Comparison of ENCODE assay signal across 20 cellular contexts in genomic region chr10:22483132-22483531, GRCh38.
DNase-seq lines count a peak whose midpoint lies in the region; ATAC-seq and TF ChIP-seq lines count a peak whose summit lies in the region.
"Had no signal": no experiment of that assay in that cellular context is flagged by ENCODE, and none has a peak within 500 bp of the region (broad histone marks: within the 10 kb centered on the region; RNA-seq: fewer than 3 reads in every experiment).

No MANE protein-coding gene starts in this region.

- H3K9me3 Mint-ChIP-seq in CD8-positive, alpha-beta memory T cell, result no peaks in the 10 kb centered on the region
- H3K9me3 Mint-ChIP-seq in activated naive CD8-positive, alpha-beta T cell treated with anti-CD3 and anti-CD28 coated beads, Interleukin-2, amount 10 ng/mL, durations not matched to agents 7 days and 5 days, result no peaks in the 10 kb centered on the region

- H3K4me1 Mint-ChIP-seq in CD8-positive, alpha-beta memory T cell, result peaks cover 7 to 15% (median 10%) of the 10 kb centered on the region in 3 donors
- peaks cover 18% of the 10 kb centered on the region for H3K4me1 Mint-ChIP-seq in activated naive CD8-positive, alpha-beta T cell treated with anti-CD3 and anti-CD28 coated beads, Interleukin-2, amount 10 ng/mL, durations not matched to agents 7 days and 5 days

- H3K9me3 ChIP-seq in CD8-positive, alpha-beta memory T cell (ENCODE audit: low read length), result no peaks in the 10 kb centered on the region
- H3K9me3 ChIP-seq: adrenal gland, esophagus muscularis mucosa, gastrocnemius medialis, left ventricle myocardium inferior, testis, uterus had no signal

- ATAC-seq in activated naive CD8-positive, alpha-beta T cell treated with anti-CD3 and anti-CD28 coated beads, Interleukin-2, amount 10 ng/mL, durations not matched to agents 7 days and 5 days (ENCODE audit: low read depth), result no peak

- no peak for TF ChIP-seq CTCF in KMS-11 (conservative IDR thresholded peaks at IDR 0.05; ENCODE audit: low read depth, low read length)

- DNase-seq in ACHN, result peak; percentile 3
- no peak for DNase-seq in CD8-positive, alpha-beta memory T cell
- DNase-seq in activated naive CD8-positive, alpha-beta T cell treated with anti-CD3 and anti-CD28 coated beads, Interleukin-2, amount 10 ng/mL, durations not matched to agents 7 days and 5 days, result no peak
- DNase-seq in GDM1 (lab: John Stamatoyannopoulos, UW), result no peak
- no peak for DNase-seq in superior temporal gyrus (ENCODE audit: extremely low spot score)
- no peak for DNase-seq in NCI-H1105 treated with DMSO at 0.1 percent for 48 hours (lab: John Stamatoyannopoulos, UW)
- DNase-seq in NOMO-1 (lab: John Stamatoyannopoulos, UW; ENCODE audit: unreplicated experiment in 2 of 2), result no peak
- DNase-seq: activated effector memory CD4-positive, alpha-beta T cell treated with Interleukin-2 at 50 U/mL for 16 hours; adrenal gland; brain microvascular endothelial cell; gastrocnemius medialis; hypothalamus; IMR-90; left ventricle myocardium inferior; NCI-H526 treated with DMSO at 0.1 percent for 48 hours; testis; uterus had no signal

- H3K36me3 ChIP-seq in CD8-positive, alpha-beta memory T cell (ENCODE audit: insufficient read depth, low read length), result no peaks in the 10 kb centered on the region
- H3K36me3 ChIP-seq in KMS-11 (ENCODE audit: insufficient read depth), result no peaks in the 10 kb centered on the region
- H3K36me3 ChIP-seq: adrenal gland, brain microvascular endothelial cell, esophagus muscularis mucosa, gastrocnemius medialis, left ventricle myocardium inferior, uterus had no signal

- H2AFZ ChIP-seq in KMS-11 (ENCODE audit: low read depth), result peak overlapping the region; percentile 48; the same call in 1 of the 2 replicates

- H3K79me2 ChIP-seq in KMS-11 (ENCODE audit: insufficient read depth, low read depth), result no peaks in the 10 kb centered on the region

- no peaks in the 10 kb centered on the region for H3K4me1 ChIP-seq in CD8-positive, alpha-beta memory T cell (ENCODE audit: insufficient read depth, low read length)
- peaks cover 59% of the 10 kb centered on the region for H3K4me1 ChIP-seq in KMS-11 (ENCODE audit: low read depth, poor library complexity, severe bottlenecking)
- H3K4me1 ChIP-seq: adrenal gland, esophagus muscularis mucosa, left ventricle myocardium inferior, testis, uterus had no signal

- peak overlapping the region in 6 of 7 donors; percentile 0 to 67 (median 49) for H3K4me3 Mint-ChIP-seq in CD8-positive, alpha-beta memory T cell
- peak overlapping the region; percentile 67 for H3K4me3 Mint-ChIP-seq in activated naive CD8-positive, alpha-beta T cell treated with anti-CD3 and anti-CD28 coated beads, Interleukin-2, amount 10 ng/mL, durations not matched to agents 7 days and 5 days

- H3K27ac Mint-ChIP-seq in CD8-positive, alpha-beta memory T cell, result peak overlapping the region in 1 of 8 donors; percentile 24
- peak overlapping the region; percentile 59 for H3K27ac Mint-ChIP-seq in activated naive CD8-positive, alpha-beta T cell treated with anti-CD3 and anti-CD28 coated beads, Interleukin-2, amount 10 ng/mL, durations not matched to agents 7 days and 5 days
- H3K27ac Mint-ChIP-seq: progenitor cell of endocrine pancreas had no signal

- H3K4me3 ChIP-seq in CD8-positive, alpha-beta memory T cell (ENCODE audit: low read length), result no peak overlapping the region
- H3K4me3 ChIP-seq in KMS-11 (IDR thresholded peaks at IDR 0.05; ENCODE audit: insufficient read depth, low read depth, low read length), result no peak overlapping the region
- H3K4me3 ChIP-seq: adrenal gland, esophagus muscularis mucosa, gastrocnemius medialis, left ventricle myocardium inferior, testis, uterus had no signal

- peaks cover 0 to 3% (median 2%) of the 10 kb centered on the region in 3 donors for H3K36me3 Mint-ChIP-seq in CD8-positive, alpha-beta memory T cell
- H3K36me3 Mint-ChIP-seq in activated naive CD8-positive, alpha-beta T cell treated with anti-CD3 and anti-CD28 coated beads, Interleukin-2, amount 10 ng/mL, durations not matched to agents 7 days and 5 days, result peaks cover under 1% of the 10 kb centered on the region

- POLR2A ChIA-PET in CD8-positive, alpha-beta memory T cell (lab: Charles Lee), result no interaction called here
- POLR2A ChIA-PET in activated naive CD8-positive, alpha-beta T cell treated with anti-CD3 and anti-CD28 coated beads, Interleukin-2, amount 10 ng/mL, durations not matched to agents 7 days and 5 days (lab: Charles Lee), result interaction anchor here (1.5 kb wide), 1 partner anchor 46 kb away, joined by 7 read pairs; no protein-coding TSS in a partner anchor

- H3K4me2 ChIP-seq in KMS-11, result peak overlapping the region; percentile 51

- in situ Hi-C loops in ACHN (cut with HindIII; ENCODE audit: low pct_ligation_motif_present, low pct_unique_long_range_greater_than_20kb, low sequenced_read_pairs), result no loop called here

- H3K27me3 Mint-ChIP-seq in CD8-positive, alpha-beta memory T cell, result peaks cover 10 to 53% of the 10 kb centered on the region in 2 donors
- H3K27me3 Mint-ChIP-seq in activated naive CD8-positive, alpha-beta T cell treated with anti-CD3 and anti-CD28 coated beads, Interleukin-2, amount 10 ng/mL, durations not matched to agents 7 days and 5 days, result peaks cover 28% of the 10 kb centered on the region

- CTCF ChIA-PET in CD8-positive, alpha-beta memory T cell (lab: Charles Lee), result no interaction called here

- H3K27ac ChIP-seq in CD8-positive, alpha-beta memory T cell (ENCODE audit: low read depth, low read length), result no peak overlapping the region
- no peak overlapping the region; the same call in 1 of the 2 replicates for H3K27ac ChIP-seq in KMS-11
- H3K27ac ChIP-seq: adrenal gland, brain microvascular endothelial cell, esophagus muscularis mucosa, left ventricle myocardium inferior, testis, uterus had no signal

- peak overlapping the region; percentile 5; the same call in 1 of the 2 replicates for H3K9ac ChIP-seq in KMS-11

- H3K27me3 ChIP-seq in CD8-positive, alpha-beta memory T cell (ENCODE audit: insufficient read depth, low read length, poor library complexity, severe bottlenecking), result no peaks in the 10 kb centered on the region
- H3K27me3 ChIP-seq in KMS-11 (ENCODE audit: insufficient read depth, low read depth), result no peaks in the 10 kb centered on the region
- H3K27me3 ChIP-seq: brain microvascular endothelial cell, gastrocnemius medialis, testis, uterus had no signal

- H4K20me1 ChIP-seq in KMS-11 (ENCODE audit: insufficient read depth), result no peaks in the 10 kb centered on the region
